8 cellular contexts compared by ENCODE assay signal in genomic region chr18:267380-267687, GRCh38. TPM values are rescaled to one million over a fixed set of nuclear protein-coding genes. Genes with fewer than 3 reads are reported as not detected.
DNase-seq lines count a peak whose midpoint lies in the region; ATAC-seq and TF ChIP-seq lines count a peak whose summit lies in the region.

No MANE protein-coding gene starts in this region.

- TF ChIP-seq CTCF in PC-9 (conservative IDR thresholded peaks at IDR 0.05): no peak
- no peak for TF ChIP-seq CTCF in ovary (IDR thresholded peaks at IDR 0.05)

- H3K27ac ChIP-seq in PC-9 (peak overlapping the region; percentile 64; the same call in 1 of the 2 replicates), epithelial cell of prostate (peak overlapping the region; percentile 86), ovary (peak overlapping the region; percentile 73 to 83)

- no peak for ATAC-seq in HG03196 (IDR thresholded peaks at IDR 0.05; ENCODE audit: unreplicated experiment)

- DNase-seq in DMS79 (lab: John Stamatoyannopoulos, UW): peak; percentile 77
- peak in 1 of 2 experiments; percentile 16 for DNase-seq in HAP-1 (ENCODE audit: low spot score in 2 of 2)
- DNase-seq in PC-9: no peak
- no peak for DNase-seq in epithelial cell of prostate (ENCODE audit: low read depth, low spot score)
- peak in 1 of 5 donors; percentile 18 for DNase-seq in ovary
- DNase-seq in retina: no peak
- no peak for DNase-seq in cerebellum (ENCODE audit: low spot score)

- H3K79me2 ChIP-seq in PC-9 (ENCODE audit: low read depth): peaks cover 35% of the 10 kb centered on the region

- CTCF ChIA-PET in PC-9 (lab: Charles Lee): interaction anchor here (0.6 kb wide), 1 partner anchor 357 kb away, joined by 3 read pairs; no protein-coding TSS in a partner anchor

- H3K4me3 ChIP-seq in HAP-1 (peak overlapping the region; percentile 78), PC-9 (peak overlapping the region; percentile 64), ovary (peak overlapping the region; percentile 70)

- BruUV-seq in PC-9 (replicated peaks; lab: Mats Ljungman, UMichigan): TSS peak; percentile 52

- H3K9me3 ChIP-seq in HAP-1 (no peaks in the 10 kb centered on the region), PC-9 (ENCODE audit: insufficient read depth, low read depth) (no peaks in the 10 kb centered on the region), ovary (no peaks in the 10 kb centered on the region)

- H3K27me3 ChIP-seq in HAP-1 (ENCODE audit: low read depth) (no peaks in the 10 kb centered on the region), PC-9 (ENCODE audit: insufficient read depth, low read depth) (no peaks in the 10 kb centered on the region), ovary (no peaks in the 10 kb centered on the region)

- no peak for TF ChIP-seq POLR2A in ovary (IDR thresholded peaks at IDR 0.05)

- H3K4me1 ChIP-seq in HAP-1: peaks cover 10% of the 10 kb centered on the region; the same call in 1 of the 2 replicates
- H3K4me1 ChIP-seq in PC-9 (replicated peaks; ENCODE audit: insufficient read depth): 0 out of 2 replicates have a peak, but pooled peaks cover 7% of the 10 kb centered on the region
- peaks cover 9% of the 10 kb centered on the region for H3K4me1 ChIP-seq in ovary (ENCODE audit: insufficient read depth)

- H3K36me3 ChIP-seq in HAP-1 (replicated peaks): peaks cover 24% of the 10 kb centered on the region
- H3K36me3 ChIP-seq in PC-9 (ENCODE audit: low read depth): peaks cover 12% of the 10 kb centered on the region; the same call in 1 of the 2 replicates
- H3K36me3 ChIP-seq in ovary: no peaks in the 10 kb centered on the region

- peak overlapping the region; percentile 96 for H3K4me2 ChIP-seq in PC-9

- POLR2A ChIA-PET in PC-9 (lab: Charles Lee; ENCODE audit: unreplicated experiment): interaction anchor here (0.5 to 0.7 kb wide), 3 partner anchors 59 to 759 kb away, joined by 3 to 4 read pairs (median 3); no protein-coding TSS in a partner anchor

- no peaks in the 10 kb centered on the region for H4K20me1 ChIP-seq in PC-9 (ENCODE audit: insufficient read depth)

- in situ Hi-C loops in HAP-1 (cut with MboI; ENCODE audit: low sequenced_read_pairs): no loop called here

- H3F3A ChIP-seq in PC-9 (ENCODE audit: insufficient read depth, low read depth): no peaks in the 10 kb centered on the region

- no peaks in the 10 kb centered on the region for H3K9me2 ChIP-seq in PC-9 (ENCODE audit: insufficient read depth)

- peak overlapping the region; percentile 95 for H2AFZ ChIP-seq in PC-9

- intact Hi-C loops in PC-9 (cut with micrococcal nuclease; ENCODE audit: unreplicated experiment) (loop anchor here (10.0 kb wide), 1 partner anchor 567 kb away; no protein-coding TSS in a partner anchor), ovary (cut with DNase I) (no loop called here)

- WGBS in ovary, 3 donors: 0% methylated on average over 8 to 9 of the region's 9 CpGs

- no peak for TF ChIP-seq EP300 in ovary (IDR thresholded peaks at IDR 0.05)

RNA-seq across cellular contexts. Expression of gene THOC1, which starts 0.5 kb away (rescaled TPM):
- total RNA-seq in PC-9 (2021) (50.8 and 55.6 TPM in 2 replicates), ovary (10 to 100 TPM; 25.6 to 46.0 (median 38.0) TPM), cerebellum (135 TPM)
- 10 to 100 TPM; 19.3 to 28.7 TPM for polyA plus RNA-seq in ovary
